In genomic region chr22:50657925-50658324, GRCh38 we compare ENCODE assay signal across 20 cellular contexts.
"Had no signal": no experiment of that assay in that cellular context is flagged by ENCODE, and none has a peak within 500 bp of the region (broad histone marks: within the 10 kb centered on the region; RNA-seq: fewer than 3 reads in every experiment).

No MANE protein-coding gene starts in this region.

- DNase-seq: activated naive CD4-positive, alpha-beta T cell treated with Interleukin-2 at 50 U/mL for 16 hours; activated naive CD8-positive, alpha-beta T cell treated with anti-CD3 and anti-CD28 coated beads for 36 hours; activated T-cell treated with anti-CD3 and anti-CD28 coated beads, Interleukin-2, amount 50 U/mL, for 1 hour; colonic mucosa; endodermal cell; kidney; mesenchymal stem cell; stimulated activated CD4-positive, alpha-beta T cell treated with anti-CD3 and anti-CD28 coated beads, Interleukin-2, amount 100 ng/mL, for 48 hours; stimulated activated CD8-positive, alpha-beta memory T cell treated with anti-CD3 and anti-CD28 coated beads, Interleukin-4, amount 100 ng/mL, for 48 hours; stimulated activated naive B cell treated with anti-CD40 and anti-IgM and Interleukin-4, amounts not matched to agents 10 μg/mL and 1 μg/mL and 100 μg/mL, for 72 hours; T-helper 1 cell had no signal

- H3K4me3 ChIP-seq: colonic mucosa, smooth muscle cell, thoracic aorta had no signal

- H3K4me1 Mint-ChIP-seq: activated naive CD8-positive, alpha-beta T cell treated with anti-CD3 and anti-CD28 coated beads for 36 hours; endodermal cell; nephron; stimulated activated naive B cell treated with anti-CD40 and anti-IgM and Interleukin-4, amounts not matched to agents 10 μg/mL and 1 μg/mL and 100 μg/mL, for 72 hours; WTC11 had no signal

- H3K27ac Mint-ChIP-seq: activated naive CD8-positive, alpha-beta T cell treated with anti-CD3 and anti-CD28 coated beads for 36 hours; activated T-helper 2 cell treated with anti-CD3 and anti-CD28 coated beads, Interferon-gamma antibody, Interleukin-2, Interleukin-4, amounts not matched to agents 10 μg/mL and 5 μg/mL and 100 μg/mL, durations not matched to agents 14 hours and 24 hours and 36 hours; endodermal cell; nephron; stimulated activated naive B cell treated with anti-CD40 and anti-IgM and Interleukin-4, amounts not matched to agents 10 μg/mL and 1 μg/mL and 100 μg/mL, for 72 hours; WTC11 had no signal

- H3K4me3 Mint-ChIP-seq: activated naive CD8-positive, alpha-beta T cell treated with anti-CD3 and anti-CD28 coated beads for 36 hours; endodermal cell; nephron; stimulated activated naive B cell treated with anti-CD40 and anti-IgM and Interleukin-4, amounts not matched to agents 10 μg/mL and 1 μg/mL and 100 μg/mL, for 72 hours; WTC11 had no signal

- H3K36me3 ChIP-seq: colonic mucosa, neutrophil, thoracic aorta had no signal

- H3K36me3 Mint-ChIP-seq: activated naive CD8-positive, alpha-beta T cell treated with anti-CD3 and anti-CD28 coated beads for 36 hours; stimulated activated naive B cell treated with anti-CD40 and anti-IgM and Interleukin-4, amounts not matched to agents 10 μg/mL and 1 μg/mL and 100 μg/mL, for 72 hours had no signal

- H3K27ac ChIP-seq: colonic mucosa, epithelial cell of prostate, neutrophil, parathyroid adenoma, thoracic aorta had no signal

- H3K4me1 ChIP-seq: colonic mucosa, parathyroid adenoma had no signal

- ATAC-seq: sciatic nerve; stimulated activated naive B cell treated with anti-CD40 and anti-IgM and Interleukin-4, amounts not matched to agents 10 μg/mL and 1 μg/mL and 100 μg/mL, for 72 hours; WTC11 had no signal

- H3K9me3 Mint-ChIP-seq: activated naive CD8-positive, alpha-beta T cell treated with anti-CD3 and anti-CD28 coated beads for 36 hours; activated T-helper 2 cell treated with anti-CD3 and anti-CD28 coated beads, Interferon-gamma antibody, Interleukin-2, Interleukin-4, amounts not matched to agents 10 μg/mL and 5 μg/mL and 100 μg/mL, durations not matched to agents 14 hours and 24 hours and 36 hours; stimulated activated naive B cell treated with anti-CD40 and anti-IgM and Interleukin-4, amounts not matched to agents 10 μg/mL and 1 μg/mL and 100 μg/mL, for 72 hours had no signal

- H3K9me3 ChIP-seq: colonic mucosa, neutrophil, thoracic aorta had no signal

- H3K27me3 ChIP-seq: colonic mucosa had no signal
